ENCODE assay signal across 10 cellular contexts in genomic region chr4:147837435-147837834, GRCh38.
DNase-seq lines count a peak whose midpoint lies in the region; ATAC-seq, FAIRE-seq and TF ChIP-seq lines count a peak whose summit lies in the region.
"Had no signal": no experiment of that assay in that cellular context is flagged by ENCODE, and none has a peak within 500 bp of the region (broad histone marks: within the 10 kb centered on the region; RNA-seq: fewer than 3 reads in every experiment).

No MANE protein-coding gene starts in this region.

- no peaks in the 10 kb centered on the region for H4K20me1 ChIP-seq in H1 (replicated peaks in 1 of 2; ENCODE audit: control insufficient read depth in 1 of 2, insufficient read depth in 2 of 2, low read length in 2 of 2)

- no peak overlapping the region for H3K9ac ChIP-seq in H1 (replicated peaks in 1 of 4; ENCODE audit: extremely low read depth in 1 of 4, low read depth in 3 of 4, low read length in 3 of 4)

- H3K27ac ChIP-seq in H1 (ENCODE audit: low read depth, low read length) (no peak overlapping the region), prostate gland (peak overlapping the region; percentile 72 to 74), upper lobe of right lung (no peak overlapping the region)

- H2BK15ac ChIP-seq in H1 (ENCODE audit: low read length) = no peak overlapping the region

- DNase-seq in EH (ENCODE audit: low read depth) = peak; percentile 52
- peak; percentile 9 for DNase-seq in NAMALWA (ENCODE audit: low spot score)
- DNase-seq in H1 (ENCODE audit: low read depth in 1 of 2, low spot score in 2 of 2) = no peak
- DNase-seq in prostate gland (ENCODE audit: low spot score) = no peak
- no peak for DNase-seq in putamen (ENCODE audit: low spot score)
- no peak for DNase-seq in upper lobe of right lung
- no peak for DNase-seq in glomerular visceral epithelial cell (ENCODE audit: extremely low spot score)
- DNase-seq: effector CD4-positive, alpha-beta T cell; T-helper 9 cell had no signal

- no peak overlapping the region for H3K14ac ChIP-seq in H1 (ENCODE audit: insufficient read length)

- H4K5ac ChIP-seq in H1 (ENCODE audit: insufficient read length, low read depth, low read length) = no peak overlapping the region

- no peaks in the 10 kb centered on the region for H3K36me3 ChIP-seq in H1 (ENCODE audit: control insufficient read depth in 2 of 4, insufficient read depth in 4 of 4, low read length in 3 of 4)
- H3K36me3 ChIP-seq in prostate gland = no peaks in the 10 kb centered on the region
- H3K36me3 ChIP-seq in upper lobe of right lung = no peaks in the 10 kb centered on the region

- no peak overlapping the region for H4K91ac ChIP-seq in H1 (replicated peaks; ENCODE audit: insufficient read length, low read length)

- H3K56ac ChIP-seq in H1 (replicated peaks; ENCODE audit: insufficient read length, low read depth, low read length) = no peak overlapping the region

- no peak overlapping the region for H2BK20ac ChIP-seq in H1 (ENCODE audit: low read length)

- no peak overlapping the region for H3K4ac ChIP-seq in H1 (replicated peaks; ENCODE audit: insufficient read length, low read depth, low read length)

- H2BK12ac ChIP-seq in H1 (ENCODE audit: low read depth, low read length) = no peak overlapping the region

- H2AK5ac ChIP-seq in H1 (ENCODE audit: low read depth, low read length) = no peak overlapping the region

- H3K9me3 ChIP-seq in H1 (ENCODE audit: insufficient read depth in 2 of 2, low read depth in 1 of 2, low read length in 1 of 2) = no peaks in the 10 kb centered on the region
- H3K9me3 ChIP-seq in prostate gland = no peaks in the 10 kb centered on the region
- no peaks in the 10 kb centered on the region for H3K9me3 ChIP-seq in upper lobe of right lung

- no peaks in the 10 kb centered on the region; the same call in 1 of the 2 replicates for H3K79me1 ChIP-seq in H1 (ENCODE audit: low read depth, low read length)

- intact Hi-C loops in prostate gland (cut with DNase I) (no loop called here), upper lobe of right lung (cut with DNase I) (no loop called here)

- no peak overlapping the region for H3K4me3 ChIP-seq in H1 (ENCODE audit: extremely low read depth in 1 of 4, insufficient read depth in 2 of 4, low read depth in 3 of 4, low read length in 4 of 4)
- no peak overlapping the region for H3K4me3 ChIP-seq in prostate gland
- no peak overlapping the region for H3K4me3 ChIP-seq in upper lobe of right lung

- CTCF ChIA-PET in H1 (lab: Charles Lee; ENCODE audit: partially characterized antibody) = interaction anchor here (1.0 to 2.6 kb wide), 5 partner anchors 10 to 100 kb away, joined by 3 to 9 read pairs (median 4); no protein-coding TSS in a partner anchor

- H3K18ac ChIP-seq in H1 (ENCODE audit: extremely low read depth, low read length) = no peak overlapping the region

- no peak overlapping the region for H4K8ac ChIP-seq in H1 (ENCODE audit: extremely low read depth, insufficient read depth, low read length)

- no peak overlapping the region for H2AFZ ChIP-seq in H1 (ENCODE audit: low read length)

- H2BK120ac ChIP-seq in H1 (replicated peaks; ENCODE audit: low read depth, low read length) = no peak overlapping the region

- TF ChIP-seq EP300 in H1 (IDR thresholded peaks at IDR 0.05; ENCODE audit: borderline replicate concordance in 1 of 2, low read depth in 2 of 2, low read length in 2 of 2) = no peak

- no peaks in the 10 kb centered on the region for H3K23me2 ChIP-seq in H1 (ENCODE audit: low read depth, low read length)

- WGBS in H1 (ENCODE audit: extremely low coverage in 1 of 2, insufficient coverage in 1 of 2, insufficient read length in 1 of 2, insufficient replicate concordance in 2 of 2, low coverage in 1 of 2, low lambda C conversion rate in 2 of 2, missing lambda C conversion rate in 1 of 2), 2 experiments = 82% methylated on average over 1 of the region's 1 CpG; no CpG with 5 or more reads in 1 of the 2 experiments
- WGBS in prostate gland = 53% methylated on average over 1 of the region's 1 CpG

- no peak overlapping the region for H3K23ac ChIP-seq in H1 (ENCODE audit: insufficient read length)

- TF ChIP-seq RAD21 in H1 (IDR thresholded peaks at IDR 0.05 in 1 of 2, conservative IDR thresholded peaks at IDR 0.05 in 1 of 2; ENCODE audit: low read depth in 2 of 2, low read length in 2 of 2) = peak; percentile 12 to 26; a peak in 2 of 4 replicates

- ATAC-seq in HG02884 (IDR thresholded peaks at IDR 0.05; ENCODE audit: unreplicated experiment) (no peak), upper lobe of right lung (no peak)

- no peak overlapping the region for H2BK5ac ChIP-seq in H1 (ENCODE audit: low read depth, low read length)

- TF ChIP-seq POLR2A in H1 (IDR thresholded peaks at IDR 0.05; ENCODE audit: control extremely low read depth in 1 of 2, low read depth in 2 of 2, low read length in 2 of 2) = no peak
- no peak for TF ChIP-seq POLR2A in prostate gland (IDR thresholded peaks at IDR 0.05)

- FAIRE-seq in H1 (lab: Jason Lieb, UNC) = no peak

- no peaks in the 10 kb centered on the region for H3K27me3 ChIP-seq in H1 (replicated peaks in 1 of 4; ENCODE audit: control insufficient read depth in 3 of 4, extremely low read depth in 1 of 4, insufficient read depth in 3 of 4, low read length in 3 of 4)
- H3K27me3 ChIP-seq in prostate gland (replicated peaks; ENCODE audit: insufficient read depth) = no peaks in the 10 kb centered on the region
- no peaks in the 10 kb centered on the region for H3K27me3 ChIP-seq in upper lobe of right lung

- no peak overlapping the region for H3K4me2 ChIP-seq in H1 (ENCODE audit: insufficient read depth in 1 of 2, low read depth in 2 of 2, low read length in 2 of 2)

- peaks cover 0 to under 1% (median 0%) of the 10 kb centered on the region in 4 experiments; a peak in 2 of 7 replicates for H3K4me1 ChIP-seq in H1 (replicated peaks in 1 of 4; ENCODE audit: control insufficient read depth in 3 of 4, insufficient read depth in 4 of 4, low read length in 3 of 4)
- no peaks in the 10 kb centered on the region for H3K4me1 ChIP-seq in prostate gland (replicated peaks)
- peaks cover 14% of the 10 kb centered on the region for H3K4me1 ChIP-seq in upper lobe of right lung

- H3K79me2 ChIP-seq in H1 (ENCODE audit: control insufficient read depth in 1 of 2, insufficient read depth in 2 of 2, low read length in 2 of 2) = no peaks in the 10 kb centered on the region

- POLR2A ChIA-PET in H1 (lab: Charles Lee; ENCODE audit: partially characterized antibody) = no interaction called here

- peak in 2 of 3 experiments; percentile 26 to 36; a peak in 3 of 4 replicates for TF ChIP-seq CTCF in H1 (IDR thresholded peaks at IDR 0.05; ENCODE audit: control extremely low read depth in 1 of 3, insufficient read depth in 1 of 3, low read depth in 1 of 3, low read length in 3 of 3)
- TF ChIP-seq CTCF in prostate gland (IDR thresholded peaks at IDR 0.05) = peak in 1 of 4 experiments; percentile 23
- TF ChIP-seq CTCF in upper lobe of right lung (IDR thresholded peaks at IDR 0.05) = no peak

TF ChIP-seq in H1, 55 proteins besides CTCF, POLR2A, EP300 and RAD21:
- no peak for TF ChIP-seq E2F6 (IDR thresholded peaks at IDR 0.05)
- TF ChIP-seq JUN (IDR thresholded peaks at IDR 0.05; ENCODE audit: low read depth, low read length) = no peak
- no peak for TF ChIP-seq KDM4A (IDR thresholded peaks at IDR 0.05; ENCODE audit: low read depth, low read length, severe bottlenecking)
- no peak for TF ChIP-seq BCL11A (IDR thresholded peaks at IDR 0.05; ENCODE audit: low read depth in 2 of 2, low read length in 2 of 2)
- TF ChIP-seq MAFK (IDR thresholded peaks at IDR 0.05; ENCODE audit: low read depth, low read length) = no peak
- no peak for TF ChIP-seq CHD2 (IDR thresholded peaks at IDR 0.05; ENCODE audit: low read length)
- no peak for TF ChIP-seq NANOG (IDR thresholded peaks at IDR 0.05; ENCODE audit: insufficient read depth, low read depth, low read length, poor library complexity, severe bottlenecking)
- no peak for TF ChIP-seq RBBP5 (IDR thresholded peaks at IDR 0.05; ENCODE audit: borderline replicate concordance, low read depth, low read length)
- TF ChIP-seq BRCA1 (IDR thresholded peaks at IDR 0.05; ENCODE audit: low read depth, low read length) = no peak
- TF ChIP-seq SP2 (IDR thresholded peaks at IDR 0.05; ENCODE audit: low read length) = no peak
- no peak for TF ChIP-seq PHF8 (conservative IDR thresholded peaks at IDR 0.05; ENCODE audit: low read depth, low read length)
- TF ChIP-seq JUND (IDR thresholded peaks at IDR 0.05; ENCODE audit: low read length) = no peak
- no peak for TF ChIP-seq TCF12 (IDR thresholded peaks at IDR 0.05; ENCODE audit: low read depth, low read length)
- no peak for TF ChIP-seq KDM5A (IDR thresholded peaks at IDR 0.05; ENCODE audit: low read length)
- TF ChIP-seq SAP30 (IDR thresholded peaks at IDR 0.05; ENCODE audit: insufficient read depth, insufficient replicate concordance, low read length) = no peak
TF ChIP-seq in H1: peak in this region for 0.

Comparison
In these comparisons a context has a peak if more than half of its experiments do, and no peak if none do; other contexts are left out.
1. DNase-seq: peak in EH (single experiment) and NAMALWA (single experiment); none in H1 (0 of 2), prostate gland (single experiment), putamen (single experiment), upper lobe of right lung (single experiment) and glomerular visceral epithelial cell (single experiment).
2. H3K27ac ChIP-seq: peak in prostate gland (2 of 2); none in H1 (single experiment) and upper lobe of right lung (single experiment).